In genomic region chrX:10725071-10725470, GRCh38 we compare ENCODE assay signal across 12 cellular contexts.
DNase-seq lines count a peak whose midpoint lies in the region; ATAC-seq, FAIRE-seq and TF ChIP-seq lines count a peak whose summit lies in the region.
"Had no signal": no experiment of that assay in that cellular context is flagged by ENCODE, and none has a peak within 500 bp of the region (broad histone marks: within the 10 kb centered on the region; RNA-seq: fewer than 3 reads in every experiment).

No MANE protein-coding gene starts in this region.

- no peaks in the 10 kb centered on the region for H3K9me3 Mint-ChIP-seq in GM23338
- no peaks in the 10 kb centered on the region for H3K9me3 Mint-ChIP-seq in CD8-positive, alpha-beta T cell
- H3K9me3 Mint-ChIP-seq: activated CD4-positive, alpha-beta memory T cell treated with anti-CD3 and anti-CD28 coated beads for 36 hours had no signal

- H3K4me1 ChIP-seq in GM23338 (ENCODE audit: insufficient read depth) (peaks cover 7% of the 10 kb centered on the region; the same call in 1 of the 2 replicates), SK-N-SH (ENCODE audit: control insufficient read depth in 1 of 2, insufficient read depth in 2 of 2, low read depth in 1 of 2, low read length in 1 of 2) (no peaks in the 10 kb centered on the region), keratinocyte (ENCODE audit: control insufficient read depth, extremely low read depth, insufficient read depth, low read length) (no peaks in the 10 kb centered on the region)
- H3K4me1 ChIP-seq in CD8-positive, alpha-beta T cell (ENCODE audit: insufficient read depth, low read length) = no peaks in the 10 kb centered on the region

- H3K27me3 ChIP-seq in GM23338 (ENCODE audit: insufficient read depth) = no peaks in the 10 kb centered on the region
- no peaks in the 10 kb centered on the region for H3K27me3 ChIP-seq in SK-N-SH (ENCODE audit: insufficient read depth)
- no peaks in the 10 kb centered on the region for H3K27me3 ChIP-seq in keratinocyte (ENCODE audit: control insufficient read depth, extremely low read depth, insufficient read depth, low read length)
- H3K27me3 ChIP-seq in CD8-positive, alpha-beta T cell (ENCODE audit: insufficient read depth, low read length) = no peaks in the 10 kb centered on the region

- no peak overlapping the region for H3K27ac Mint-ChIP-seq in GM23338
- H3K27ac Mint-ChIP-seq in CD8-positive, alpha-beta T cell = no peak overlapping the region
- H3K27ac Mint-ChIP-seq: activated CD4-positive, alpha-beta memory T cell treated with anti-CD3 and anti-CD28 coated beads for 36 hours had no signal

- TF ChIP-seq RAD21 in SK-N-SH (IDR thresholded peaks at IDR 0.05; ENCODE audit: low read length) = no peak; the same call in 1 of the 2 replicates

- TF ChIP-seq CTCF in GM12864 (IDR thresholded peaks at IDR 0.05; ENCODE audit: low read depth, low read length, missing control alignments) (peak; percentile 37), GM23338 (conservative IDR thresholded peaks at IDR 0.05; ENCODE audit: low read depth in 2 of 2) (peak; percentile 30 to 38; a peak in 2 of 4 replicates), SK-N-SH (IDR thresholded peaks at IDR 0.05) (peak; percentile 52), keratinocyte (optimal IDR thresholded peaks at IDR 0.05 in 1 of 3, IDR thresholded peaks at IDR 0.05 in 1 of 3, conservative IDR thresholded peaks at IDR 0.05 in 1 of 3; ENCODE audit: extremely low read depth in 1 of 3, insufficient read depth in 2 of 3, low read length in 3 of 3) (peak in 2 of 3 experiments; percentile 27 to 55)
- TF ChIP-seq CTCF in CD8-positive, alpha-beta T cell (IDR thresholded peaks at IDR 0.05) = no peak

- H3F3A ChIP-seq in GM23338 (replicated peaks; ENCODE audit: low read depth) (no peaks in the 10 kb centered on the region), SK-N-SH (replicated peaks; ENCODE audit: insufficient read depth) (no peaks in the 10 kb centered on the region)

- TF ChIP-seq EP300 in SK-N-SH (IDR thresholded peaks at IDR 0.05; ENCODE audit: borderline replicate concordance in 1 of 2, low read depth in 1 of 2, low read length in 1 of 2) = no peak

- intact Hi-C loops in CD8-positive, alpha-beta T cell (cut with DNase I, micrococcal nuclease) = no loop called here

- H3K9me3 ChIP-seq in SK-N-SH = no peaks in the 10 kb centered on the region
- H3K9me3 ChIP-seq in keratinocyte (ENCODE audit: control insufficient read depth, low read depth, low read length) = no peaks in the 10 kb centered on the region
- H3K9me3 ChIP-seq in CD8-positive, alpha-beta T cell (ENCODE audit: low read length) = no peaks in the 10 kb centered on the region

- H3K27me3 Mint-ChIP-seq in GM23338 (ENCODE audit: insufficient read depth, low read depth, poor library complexity) = no peaks in the 10 kb centered on the region
- no peaks in the 10 kb centered on the region for H3K27me3 Mint-ChIP-seq in CD8-positive, alpha-beta T cell (ENCODE audit: low read depth)
- H3K27me3 Mint-ChIP-seq: activated CD4-positive, alpha-beta memory T cell treated with anti-CD3 and anti-CD28 coated beads for 36 hours had no signal

- no peaks in the 10 kb centered on the region for H3K79me2 ChIP-seq in GM23338 (replicated peaks; ENCODE audit: insufficient read depth)
- no peaks in the 10 kb centered on the region for H3K79me2 ChIP-seq in SK-N-SH (ENCODE audit: insufficient read depth)
- no peaks in the 10 kb centered on the region for H3K79me2 ChIP-seq in keratinocyte (ENCODE audit: control insufficient read depth, insufficient read depth, low read length)

- no peak overlapping the region for H3K4me2 ChIP-seq in GM23338
- H3K4me2 ChIP-seq in SK-N-SH = no peak overlapping the region
- H3K4me2 ChIP-seq in keratinocyte (ENCODE audit: control insufficient read depth, extremely low read depth, insufficient read depth, low read depth, low read length) = no peak overlapping the region

- DNase-seq in GM12864 (ENCODE audit: low read depth) = no peak
- peak; percentile 45 for DNase-seq in GM23338 (ENCODE audit: low spot score)
- DNase-seq in SK-N-SH = peak; percentile 27
- DNase-seq in keratinocyte (ENCODE audit: low read depth, low spot score) = no peak
- no peak for DNase-seq in urothelium cell line (ENCODE audit: low spot score)
- no peak for DNase-seq in CD8-positive, alpha-beta T cell
- no peak for DNase-seq in stimulated activated CD4-positive, alpha-beta T cell treated with anti-CD3 and anti-CD28 coated beads, Interleukin-4, amount 100 ng/mL, for 24 hours
- DNase-seq: activated CD4-positive, alpha-beta memory T cell treated with anti-CD3 and anti-CD28 coated beads for 36 hours; amniotic stem cell; foreskin fibroblast; NK-92 treated with Interleukin-12 subunit alpha and Interleukin-12 subunit beta, amount 100 ng/mL, for 24 hours had no signal

- dilution Hi-C loops in keratinocyte (cut with MboI; ENCODE audit: extremely low pct_ligation_motif_present, low sequenced_read_pairs) = no loop called here

- no peaks in the 10 kb centered on the region for H3K36me3 Mint-ChIP-seq in GM23338 (ENCODE audit: low read depth)
- H3K36me3 Mint-ChIP-seq in CD8-positive, alpha-beta T cell = no peaks in the 10 kb centered on the region
- H3K36me3 Mint-ChIP-seq: activated CD4-positive, alpha-beta memory T cell treated with anti-CD3 and anti-CD28 coated beads for 36 hours had no signal

- H3K9me1 ChIP-seq in keratinocyte (ENCODE audit: control insufficient read depth, extremely low read depth, insufficient read depth, low read length) = no peaks in the 10 kb centered on the region

- ATAC-seq in GM23338 (no peak), GM21737 (IDR thresholded peaks at IDR 0.05; ENCODE audit: unreplicated experiment) (no peak)
- no peak for ATAC-seq in CD8-positive, alpha-beta T cell

- no peaks in the 10 kb centered on the region for H3K36me3 ChIP-seq in GM23338 (ENCODE audit: insufficient read depth)
- no peaks in the 10 kb centered on the region for H3K36me3 ChIP-seq in SK-N-SH (replicated peaks in 1 of 2; ENCODE audit: control insufficient read depth in 1 of 2, insufficient read depth in 2 of 2, low read length in 1 of 2)
- H3K36me3 ChIP-seq in keratinocyte (ENCODE audit: control insufficient read depth in 2 of 2, extremely low read depth in 1 of 2, insufficient read depth in 2 of 2, low read length in 2 of 2) = no peaks in the 10 kb centered on the region
- no peaks in the 10 kb centered on the region for H3K36me3 ChIP-seq in CD8-positive, alpha-beta T cell (ENCODE audit: insufficient read depth, low read length)

- no peak overlapping the region for H3K4me3 ChIP-seq in GM12864 (ENCODE audit: low read depth, low read length)
- no peak overlapping the region for H3K4me3 ChIP-seq in GM23338
- H3K4me3 ChIP-seq in SK-N-SH (ENCODE audit: low read depth in 2 of 2, low read length in 1 of 2) = no peak overlapping the region; a peak in 1 of 4 replicates
- no peak overlapping the region for H3K4me3 ChIP-seq in keratinocyte (ENCODE audit: control insufficient read depth in 2 of 3, extremely low read depth in 1 of 3, insufficient read depth in 2 of 3, low read depth in 1 of 3, low read length in 3 of 3)
- H3K4me3 ChIP-seq in CD8-positive, alpha-beta T cell (ENCODE audit: low read depth, low read length) = no peak overlapping the region

- H3K27ac ChIP-seq in GM23338 (ENCODE audit: low read depth) (no peak overlapping the region), SK-N-SH (ENCODE audit: low read depth in 2 of 2, low read length in 1 of 2) (no peak overlapping the region), keratinocyte (ENCODE audit: control insufficient read depth, insufficient read depth, low read length) (no peak overlapping the region)
- H3K27ac ChIP-seq in CD8-positive, alpha-beta T cell (ENCODE audit: low read depth, low read length) = no peak overlapping the region

- no peak overlapping the region for H3K4me3 Mint-ChIP-seq in GM23338
- no peak overlapping the region for H3K4me3 Mint-ChIP-seq in CD8-positive, alpha-beta T cell
- H3K4me3 Mint-ChIP-seq: activated CD4-positive, alpha-beta memory T cell treated with anti-CD3 and anti-CD28 coated beads for 36 hours had no signal

- no peak overlapping the region for H2AFZ ChIP-seq in GM23338
- H2AFZ ChIP-seq in SK-N-SH (ENCODE audit: low read depth) = no peak overlapping the region
- no peak overlapping the region for H2AFZ ChIP-seq in keratinocyte (ENCODE audit: control insufficient read depth, low read length)

- H4K20me1 ChIP-seq in GM23338 (replicated peaks; ENCODE audit: insufficient read depth) (no peaks in the 10 kb centered on the region), SK-N-SH (ENCODE audit: insufficient read depth) (no peaks in the 10 kb centered on the region), keratinocyte (ENCODE audit: control insufficient read depth, extremely low read depth, insufficient read depth, low read length) (no peaks in the 10 kb centered on the region)

- POLR2A ChIA-PET in SK-N-SH (lab: Yijun Ruan, JAX) = no interaction called here
- POLR2A ChIA-PET in CD8-positive, alpha-beta T cell (lab: Charles Lee) = no interaction called here

- H3K9ac ChIP-seq in SK-N-SH (no peak overlapping the region), keratinocyte (ENCODE audit: control insufficient read depth, extremely low read depth, insufficient read depth, low read length) (no peak overlapping the region)

- CTCF ChIA-PET in SK-N-SH (lab: Yijun Ruan, JAX) = interaction anchor here (0.7 to 4.4 kb wide), 7 partner anchors 9 to 535 kb away, joined by 3 to 63 read pairs (median 5); no protein-coding TSS in a partner anchor
- CTCF ChIA-PET in CD8-positive, alpha-beta T cell (lab: Charles Lee) = interaction anchor here (3.7 kb wide), 1 partner anchor 535 kb away, joined by 23 read pairs; no protein-coding TSS in a partner anchor

- H3K4me1 Mint-ChIP-seq in GM23338 = peaks cover 24% of the 10 kb centered on the region
- no peaks in the 10 kb centered on the region for H3K4me1 Mint-ChIP-seq in CD8-positive, alpha-beta T cell (ENCODE audit: low read depth)

- H3K9me2 ChIP-seq in GM23338 (ENCODE audit: insufficient read depth) (no peaks in the 10 kb centered on the region), SK-N-SH (no peaks in the 10 kb centered on the region)

- FAIRE-seq in keratinocyte (lab: Jason Lieb, UNC) (no peak), urothelium cell line (lab: Jason Lieb, UNC) (no peak)

- 23% methylated on average over 3 of the region's 3 CpGs for WGBS in SK-N-SH (ENCODE audit: low lambda C conversion rate)

TF ChIP-seq in GM23338, 12 proteins besides CTCF, POLR2A, EP300 and RAD21:
- TF ChIP-seq EZH2phosphoT487 (IDR thresholded peaks at IDR 0.05; ENCODE audit: unreplicated experiment) = no peak

TF ChIP-seq in SK-N-SH, 30 proteins besides CTCF, POLR2A, EP300 and RAD21 (continues in another document):
- no peak for TF ChIP-seq SIN3A (IDR thresholded peaks at IDR 0.05; ENCODE audit: borderline replicate concordance, low read depth, low read length)

Comparison
In these comparisons a context has a peak if more than half of its experiments do, and no peak if none do; other contexts are left out.
1. DNase-seq: peak in GM23338 (single experiment) and SK-N-SH (single experiment); none in GM12864 (single experiment), keratinocyte (single experiment), urothelium cell line (single experiment), CD8-positive, alpha-beta T cell (0 of 7) and stimulated activated CD4-positive, alpha-beta T cell treated with anti-CD3 and anti-CD28 coated beads, Interleukin-4, amount 100 ng/mL, for 24 hours (single experiment).